ENCODE assay signal across 16 cellular contexts in genomic region chr13:20718958-20719566, GRCh38. TPM values are rescaled to one million over a fixed set of nuclear protein-coding genes. Genes with fewer than 3 reads are reported as not detected.
A peak's percentile ranks its signal among the peaks of the same experiment; 100 is the strongest.
DNase-seq lines count a peak whose midpoint lies in the region; ATAC-seq and TF ChIP-seq lines count a peak whose summit lies in the region.
"Had no signal": no experiment of that assay in that cellular context is flagged by ENCODE, and none has a peak within 500 bp of the region (broad histone marks: within the 10 kb centered on the region; RNA-seq: fewer than 3 reads in every experiment).

No MANE protein-coding gene starts in this region.

- H3K4me3 ChIP-seq in HCT116 (replicated peaks in 1 of 2; ENCODE audit: low read depth in 1 of 2, low read length in 2 of 2): no peak overlapping the region
- H3K4me3 ChIP-seq in mesenchymal stem cell (ENCODE audit: insufficient read depth in 1 of 2, low read depth in 1 of 2, low read length in 2 of 2): no peak overlapping the region
- H3K4me3 ChIP-seq in skeletal muscle tissue (ENCODE audit: low read length in 3 of 3): peak overlapping the region in 2 of 3 donors; percentile 34 to 70
- H3K4me3 ChIP-seq: BLaER1 treated with 17β-estradiol and CSF1 and Interleukin-3, amounts not matched to agents 10 nM and 100 nM had no signal

- 94% methylated on average over 12 of the region's 12 CpGs for WGBS in mesenchymal stem cell

- no peaks in the 10 kb centered on the region for H3K36me3 ChIP-seq in HCT116 (ENCODE audit: control insufficient read depth in 1 of 2, insufficient read depth in 2 of 2, low read length in 2 of 2)
- H3K36me3 ChIP-seq in mesenchymal stem cell (ENCODE audit: control insufficient read depth in 1 of 2, insufficient read depth in 2 of 2, low read depth in 1 of 2, low read length in 2 of 2): no peaks in the 10 kb centered on the region
- peaks cover 0 to 8% (median 7%) of the 10 kb centered on the region in 3 donors for H3K36me3 ChIP-seq in skeletal muscle tissue (ENCODE audit: control insufficient read depth in 3 of 3, insufficient read depth in 3 of 3, low read length in 3 of 3)
- H3K36me3 ChIP-seq: BLaER1 treated with 17β-estradiol and CSF1 and Interleukin-3, amounts not matched to agents 10 nM and 100 nM had no signal

- no peak overlapping the region for H2BK5ac ChIP-seq in mesenchymal stem cell (ENCODE audit: low read depth, low read length, poor library complexity, severe bottlenecking)

- H3K9ac ChIP-seq in HCT116 (ENCODE audit: low read length) (no peak overlapping the region), mesenchymal stem cell (ENCODE audit: low read length) (no peak overlapping the region), skeletal muscle tissue (ENCODE audit: low read depth in 1 of 3, low read length in 3 of 3) (peak overlapping the region in 2 of 3 donors; percentile 6 to 95)
- H3K9ac ChIP-seq: BLaER1 treated with 17β-estradiol and CSF1 and Interleukin-3, amounts not matched to agents 10 nM and 100 nM; KMS-11 had no signal

- DNase-seq in HCT116 (ENCODE audit: low read depth, low spot score) (no peak), WTC11 (ENCODE audit: low spot score) (no peak), mesenchymal stem cell (no peak), NOMO-1 treated with DMSO at 0.1 percent for 48 hours (lab: John Stamatoyannopoulos, UW; ENCODE audit: unreplicated experiment) (no peak), left colon (no peak)
- DNase-seq in activated CD4-positive, CD25-positive, alpha-beta regulatory T cell treated with anti-CD3 and anti-CD28 coated beads, Interleukin-2, amount 50 U/mL, for 72 hours: no peak
- DNase-seq: ACHN; Calu3; CD4-positive, CD25-positive, alpha-beta regulatory T cell; DMS 273 treated with DMSO at 0.1 percent for 48 hours; DND-41; GDM1 had no signal

- intact Hi-C loops in HCT116 (cut with micrococcal nuclease) (no loop called here), left colon (cut with DNase I, micrococcal nuclease) (loop anchor here in 1 of 2 donors (10.0 kb wide), 1 partner anchor 206 kb away; no protein-coding TSS in a partner anchor)

- no peak overlapping the region for H2BK15ac ChIP-seq in mesenchymal stem cell (ENCODE audit: low read depth, poor library complexity, severe bottlenecking)

- peak overlapping the region; percentile 18; the same call in 1 of the 2 replicates for H3K27ac ChIP-seq in HCT116 (ENCODE audit: low read depth, low read length)
- no peak overlapping the region for H3K27ac ChIP-seq in mesenchymal stem cell (ENCODE audit: low read length, poor library complexity, severe bottlenecking)
- peak overlapping the region; percentile 97 for H3K27ac ChIP-seq in skeletal muscle tissue (ENCODE audit: low read depth, low read length)
- H3K27ac ChIP-seq: BLaER1 treated with 17β-estradiol and CSF1 and Interleukin-3, amounts not matched to agents 10 nM and 100 nM; KMS-11 had no signal

- ATAC-seq in HCT116: no peak
- ATAC-seq in WTC11: no peak
- ATAC-seq in left colon: no peak

- TF ChIP-seq POLR2A in HCT116 (IDR thresholded peaks at IDR 0.05; ENCODE audit: borderline replicate concordance, extremely low read depth, insufficient read depth, insufficient read length): no peak

- TF ChIP-seq CTCF in HCT116 (IDR thresholded peaks at IDR 0.05 in 2 of 3, conservative IDR thresholded peaks at IDR 0.05 in 1 of 3; ENCODE audit: borderline replicate concordance in 1 of 3, insufficient read depth in 1 of 3, low read depth in 2 of 3, low read length in 2 of 3) (no peak), WTC11 (IDR thresholded peaks at IDR 0.05) (no peak)

- H3K4me1 ChIP-seq in HCT116 (ENCODE audit: control insufficient read depth in 1 of 2, insufficient read depth in 2 of 2, low read length in 2 of 2) (peaks cover 13 to 16% of the 10 kb centered on the region in 2 experiments), mesenchymal stem cell (ENCODE audit: control insufficient read depth, insufficient read depth, low read depth, low read length) (peaks cover 13% of the 10 kb centered on the region), skeletal muscle tissue (ENCODE audit: control insufficient read depth in 3 of 3, insufficient read depth in 3 of 3, low read length in 3 of 3) (peaks cover 36 to 54% (median 39%) of the 10 kb centered on the region in 3 donors)

- H3K9me2 ChIP-seq in HCT116 (ENCODE audit: insufficient read depth): no peaks in the 10 kb centered on the region

- no peak overlapping the region for H2BK120ac ChIP-seq in mesenchymal stem cell (ENCODE audit: low read depth, low read length)

- H3K79me1 ChIP-seq in mesenchymal stem cell (replicated peaks; ENCODE audit: low read length, poor library complexity, severe bottlenecking): no peaks in the 10 kb centered on the region

- no peak overlapping the region for H3K4me3 Mint-ChIP-seq in WTC11
- H3K4me3 Mint-ChIP-seq: CD4-positive, CD25-positive, alpha-beta regulatory T cell; IgD-negative memory B cell had no signal

- no peaks in the 10 kb centered on the region for H3K9me3 Mint-ChIP-seq in WTC11
- H3K9me3 Mint-ChIP-seq: IgD-negative memory B cell had no signal

- H3K27ac Mint-ChIP-seq in WTC11: no peak overlapping the region
- H3K27ac Mint-ChIP-seq: CD4-positive, CD25-positive, alpha-beta regulatory T cell; IgD-negative memory B cell had no signal

- no peaks in the 10 kb centered on the region for H4K20me1 ChIP-seq in HCT116 (ENCODE audit: insufficient read depth)

- CTCF ChIA-PET in HCT116 (lab: Charles Lee) (no interaction called here), WTC11 (lab: Charles Lee) (no interaction called here)

- peaks cover 10% of the 10 kb centered on the region for H3K27me3 Mint-ChIP-seq in WTC11 (ENCODE audit: low read depth)

- H3K4me2 ChIP-seq in HCT116 (ENCODE audit: low read length): no peak overlapping the region
- H3K4me2 ChIP-seq in mesenchymal stem cell (ENCODE audit: low read length, poor library complexity, severe bottlenecking): no peak overlapping the region
- H3K4me2 ChIP-seq: BLaER1 treated with 17β-estradiol and CSF1 and Interleukin-3, amounts not matched to agents 10 nM and 100 nM; KMS-11 had no signal

- no peak overlapping the region for H3K4ac ChIP-seq in mesenchymal stem cell (ENCODE audit: low read depth in 1 of 2, low read length in 2 of 2)

- H3K23ac ChIP-seq in mesenchymal stem cell (ENCODE audit: low read length in 2 of 2): no peak overlapping the region

- peaks cover 25% of the 10 kb centered on the region for H3K4me1 Mint-ChIP-seq in WTC11

- peak overlapping the region in 1 of 2 experiments; percentile 71 for H3K14ac ChIP-seq in mesenchymal stem cell (ENCODE audit: low read length in 2 of 2)

- RAD21 ChIA-PET in HCT116 (lab: Charles Lee; ENCODE audit: low non-redundant PET in 1 of 2, low total read pairs in 2 of 2, uncharacterized antibody in 2 of 2, unreplicated experiment in 2 of 2): no interaction called here

- no peaks in the 10 kb centered on the region for H3K27me3 ChIP-seq in HCT116 (ENCODE audit: insufficient read depth, low read length)
- H3K27me3 ChIP-seq in mesenchymal stem cell (ENCODE audit: control insufficient read depth in 1 of 2, insufficient read depth in 1 of 2, low read length in 2 of 2): peaks cover 12 to 18% of the 10 kb centered on the region in 2 experiments
- peaks cover 0 to 3% (median 0%) of the 10 kb centered on the region in 3 donors for H3K27me3 ChIP-seq in skeletal muscle tissue (ENCODE audit: control insufficient read depth in 3 of 3, insufficient read depth in 3 of 3, low read length in 3 of 3)
- H3K27me3 ChIP-seq: BLaER1 treated with 17β-estradiol and CSF1 and Interleukin-3, amounts not matched to agents 10 nM and 100 nM had no signal

- H4K8ac ChIP-seq in mesenchymal stem cell (ENCODE audit: low read length): no peak overlapping the region

- H3K9me3 ChIP-seq in HCT116 (ENCODE audit: control insufficient read depth in 1 of 2, insufficient read depth in 1 of 2, low read depth in 1 of 2, low read length in 2 of 2): no peaks in the 10 kb centered on the region
- H3K9me3 ChIP-seq in mesenchymal stem cell (ENCODE audit: control insufficient read depth, low read length): no peaks in the 10 kb centered on the region
- no peaks in the 10 kb centered on the region for H3K9me3 ChIP-seq in skeletal muscle tissue (ENCODE audit: control insufficient read depth in 3 of 3, low read length in 3 of 3)
- H3K9me3 ChIP-seq: BLaER1 treated with 17β-estradiol and CSF1 and Interleukin-3, amounts not matched to agents 10 nM and 100 nM had no signal

- H2AFZ ChIP-seq in HCT116 (ENCODE audit: low read depth, low read length, poor library complexity, severe bottlenecking) (no peak overlapping the region), mesenchymal stem cell (ENCODE audit: low read depth, low read length) (peak overlapping the region; percentile 21)

- TF ChIP-seq RAD21 in HCT116 (IDR thresholded peaks at IDR 0.05; ENCODE audit: low read depth): no peak

- POLR2A ChIA-PET in HCT116 (lab: Charles Lee): no interaction called here
- POLR2A ChIA-PET in WTC11 (lab: Charles Lee): no interaction called here

- H3K79me2 ChIP-seq in HCT116 (ENCODE audit: insufficient read depth, low read length): no peaks in the 10 kb centered on the region

- no peak overlapping the region for H2AK5ac ChIP-seq in mesenchymal stem cell (ENCODE audit: low read length, severe bottlenecking)

- H2BK12ac ChIP-seq in mesenchymal stem cell (ENCODE audit: low read length in 2 of 2): no peak overlapping the region

- no peaks in the 10 kb centered on the region for H3K36me3 Mint-ChIP-seq in WTC11
- H3K36me3 Mint-ChIP-seq: CD4-positive, CD25-positive, alpha-beta regulatory T cell; IgD-negative memory B cell had no signal

- no peak overlapping the region for H4K91ac ChIP-seq in mesenchymal stem cell (ENCODE audit: low read length)

- BruUV-seq in HCT116 (replicated peaks; lab: Mats Ljungman, UMichigan): no TSS peak

- H3K18ac ChIP-seq in mesenchymal stem cell (ENCODE audit: low read depth in 1 of 2, low read length in 2 of 2): no peak overlapping the region

TF ChIP-seq in HCT116, 20 proteins besides CTCF, POLR2A, EP300 and RAD21 (continues in another document):
- no peak for TF ChIP-seq TCF7L2 (IDR thresholded peaks at IDR 0.05; ENCODE audit: borderline replicate concordance, extremely low read depth, insufficient read depth, insufficient read length)

TF ChIP-seq in WTC11, 78 proteins besides CTCF, POLR2A, EP300 and RAD21 (continues in another document):
- TF ChIP-seq JUN (CRISPR knock-in tag; IDR thresholded peaks at IDR 0.05) (no peak), ZNF396 (CRISPR knock-in tag; IDR thresholded peaks at IDR 0.05; ENCODE audit: borderline replicate concordance) (no peak)

RNA-seq across cellular contexts. Expression of gene IL17D, which starts 15.6 kb away (rescaled TPM):
- total RNA-seq in HCT116 (2021; ENCODE audit: unreplicated experiment) (0.25 TPM), WTC11 (2021) (0.59 to 0.64 TPM (median 0.60 TPM) in 3 replicates), skeletal muscle tissue (7.3 TPM), left colon (1 to 10 TPM; 1.2 to 1.7 TPM)
- 1.4 and 1.9 TPM in 2 replicates for polyA plus RNA-seq in HCT116 (2012)
- polyA plus RNA-seq in mesenchymal stem cell (2013, experiment 1 of 2): 0.62 TPM
- polyA plus RNA-seq in mesenchymal stem cell (2013, experiment 2 of 2): 0.53 TPM
- total RNA-seq: CD4-positive, CD25-positive, alpha-beta regulatory T cell had no signal

RNA-seq across cellular contexts. Expression of gene EEF1AKMT1, which starts 54.7 kb away (rescaled TPM):
- total RNA-seq in HCT116 (2021; ENCODE audit: unreplicated experiment) (9.8 TPM), WTC11 (2021) (2.6 to 4.6 TPM (median 2.9 TPM) in 3 replicates), skeletal muscle tissue (13.6 TPM), left colon (1 to 10 TPM; 3.5 to 5.5 TPM)
- polyA plus RNA-seq in HCT116 (2012): 4.2 and 7.3 TPM in 2 replicates
- polyA plus RNA-seq in mesenchymal stem cell (2013, experiment 1 of 2): 5.9 TPM
- polyA plus RNA-seq in mesenchymal stem cell (2013, experiment 2 of 2): 6.1 TPM

Comparison
In these comparisons a context has a peak if more than half of its experiments do, and no peak if none do; other contexts are left out.
1. H3K4me3 ChIP-seq: peak in skeletal muscle tissue (2 of 3); none in HCT116 (0 of 2) and mesenchymal stem cell (0 of 2).
2. H3K9ac ChIP-seq: peak in skeletal muscle tissue (2 of 3); none in HCT116 (single experiment) and mesenchymal stem cell (single experiment).